36 cellular contexts compared by ENCODE assay signal in the genomic region with DNA sequence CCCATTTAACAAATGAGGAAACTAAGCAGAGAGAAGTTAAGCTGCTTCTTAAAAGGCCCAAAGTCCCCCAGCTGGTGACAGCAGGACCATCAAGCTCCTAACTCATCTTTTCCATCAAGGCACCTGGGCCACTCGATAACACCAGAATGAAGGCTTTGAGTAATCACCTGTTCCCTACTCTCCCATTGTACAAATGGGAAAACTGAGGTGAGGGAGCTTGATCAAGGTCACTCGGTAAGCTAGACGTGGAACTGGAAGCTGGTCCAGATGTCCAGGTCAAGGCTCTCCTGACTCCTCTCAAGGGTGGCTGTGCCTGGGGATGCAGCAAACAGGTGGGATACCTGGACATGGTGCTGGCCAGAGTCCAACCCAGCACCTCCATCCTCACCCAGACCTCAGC.
"Had no signal": no experiment of that assay in that cellular context is flagged by ENCODE, and none has a peak within 500 bp of the region (broad histone marks: within the 10 kb centered on the region; RNA-seq: fewer than 3 reads in every experiment).

No MANE protein-coding gene starts in this region.

- H3K27ac ChIP-seq: brain microvascular endothelial cell, coronary artery, dorsolateral prefrontal cortex, esophagus muscularis mucosa, foreskin keratinocyte, gastrocnemius medialis had no signal

- H3K27me3 ChIP-seq: dorsolateral prefrontal cortex, esophagus muscularis mucosa, gastrocnemius medialis had no signal

- H3K9me3 Mint-ChIP-seq: activated CD4-positive, alpha-beta memory T cell treated with anti-CD3 and anti-CD28 coated beads for 36 hours; activated CD4-positive, alpha-beta T cell treated with anti-CD3 and anti-CD28 coated beads, Interleukin-2, amount 10 ng/mL, durations not matched to agents 24 days and 14 days; activated naive CD4-positive, alpha-beta T cell treated with anti-CD3 and anti-CD28 coated beads for 36 hours; activated naive CD4-positive, alpha-beta T cell treated with anti-CD3 and anti-CD28 coated beads, Interleukin-2, amount 50 U/mL, for 72 hours; activated T-helper 1 cell treated with anti-CD3 and anti-CD28 coated beads, Interleukin-12 subunit alpha, Interleukin-12 subunit beta, Interleukin-2, Interleukin-4 antibody, amounts not matched to agents 30 ng/mL and 10 ng/mL and 1 ng/mL, durations not matched to agents 14 hours and 24 hours and 36 hours; activated T-helper 2 cell treated with anti-CD3 and anti-CD28 coated beads, Interferon-gamma antibody, Interleukin-2, Interleukin-4, amounts not matched to agents 10 μg/mL and 5 μg/mL and 100 μg/mL, durations not matched to agents 14 hours and 24 hours and 36 hours; central memory CD8-positive, alpha-beta T cell; dendritic cell treated with granulocyte-macrophage colony-stimulating factor and Interleukin-4, amounts not matched to agents 40 ng/mL and 50 ng/mL, for 4 days; effector memory CD8-positive, alpha-beta T cell; T-cell; T-helper 2 cell treated with Interferon-gamma antibody and Interleukin-4, amounts not matched to agents 5 μg/mL and 100 μg/mL, for 36 hours had no signal

- ATAC-seq: activated CD4-positive, alpha-beta T cell treated with anti-CD3 and anti-CD28 coated beads for 36 hours; activated CD8-positive, alpha-beta memory T cell treated with anti-CD3 and anti-CD28 coated beads, Interleukin-2, amount 10 ng/mL, durations not matched to agents 7 days and 5 days; activated CD8-positive, alpha-beta T cell treated with anti-CD3 and anti-CD28 coated beads, Interleukin-2, amount 10 ng/mL, durations not matched to agents 7 days and 5 days; activated naive CD4-positive, alpha-beta T cell treated with anti-CD3 and anti-CD28 coated beads, Interleukin-2, amount 50 U/mL, for 72 hours; effector memory CD8-positive, alpha-beta T cell; foreskin keratinocyte; gastrocnemius medialis; T-cell; T-helper 17 cell had no signal

- H3K9me3 ChIP-seq: esophagus muscularis mucosa, gastrocnemius medialis had no signal

- H3K36me3 Mint-ChIP-seq: activated CD4-positive, alpha-beta memory T cell treated with anti-CD3 and anti-CD28 coated beads for 36 hours; activated CD8-positive, alpha-beta memory T cell treated with anti-CD3 and anti-CD28 coated beads, Interleukin-2, amount 10 ng/mL, durations not matched to agents 7 days and 5 days; activated naive CD4-positive, alpha-beta T cell treated with anti-CD3 and anti-CD28 coated beads, Interleukin-2, amount 50 U/mL, for 72 hours; T-cell had no signal

- H3K4me3 Mint-ChIP-seq: activated CD4-positive, alpha-beta memory T cell treated with anti-CD3 and anti-CD28 coated beads for 36 hours; activated CD4-positive, alpha-beta T cell treated with anti-CD3 and anti-CD28 coated beads for 36 hours; activated CD4-positive, alpha-beta T cell treated with anti-CD3 and anti-CD28 coated beads, Interleukin-2, amount 10 ng/mL, durations not matched to agents 24 days and 14 days; activated CD8-positive, alpha-beta memory T cell treated with anti-CD3 and anti-CD28 coated beads, Interleukin-2, amount 10 ng/mL, durations not matched to agents 7 days and 5 days; activated CD8-positive, alpha-beta T cell treated with anti-CD3 and anti-CD28 coated beads, Interleukin-2, amount 10 ng/mL, durations not matched to agents 7 days and 5 days; activated naive CD4-positive, alpha-beta T cell treated with anti-CD3 and anti-CD28 coated beads for 36 hours; activated T-helper 1 cell treated with anti-CD3 and anti-CD28 coated beads, Interleukin-12 subunit alpha, Interleukin-12 subunit beta, Interleukin-2, Interleukin-4 antibody, amounts not matched to agents 30 ng/mL and 10 ng/mL and 1 ng/mL, durations not matched to agents 14 hours and 24 hours and 36 hours; central memory CD8-positive, alpha-beta T cell; dendritic cell treated with granulocyte-macrophage colony-stimulating factor and Interleukin-4, amounts not matched to agents 40 ng/mL and 50 ng/mL, for 4 days; effector memory CD8-positive, alpha-beta T cell; T-cell; T-helper 17 cell; T-helper 2 cell treated with Interferon-gamma antibody and Interleukin-4, amounts not matched to agents 5 μg/mL and 100 μg/mL, for 36 hours had no signal

- H3K36me3 ChIP-seq: brain microvascular endothelial cell, esophagus muscularis mucosa, gastrocnemius medialis had no signal

- H3K4me1 Mint-ChIP-seq: activated CD8-positive, alpha-beta memory T cell treated with anti-CD3 and anti-CD28 coated beads, Interleukin-2, amount 10 ng/mL, durations not matched to agents 7 days and 5 days had no signal

- H3K27ac Mint-ChIP-seq: activated CD4-positive, alpha-beta memory T cell treated with anti-CD3 and anti-CD28 coated beads for 36 hours; activated CD4-positive, alpha-beta T cell treated with anti-CD3 and anti-CD28 coated beads for 36 hours; activated CD4-positive, alpha-beta T cell treated with anti-CD3 and anti-CD28 coated beads, Interleukin-2, amount 10 ng/mL, durations not matched to agents 24 days and 14 days; activated CD8-positive, alpha-beta memory T cell treated with anti-CD3 and anti-CD28 coated beads, Interleukin-2, amount 10 ng/mL, durations not matched to agents 7 days and 5 days; activated CD8-positive, alpha-beta T cell treated with anti-CD3 and anti-CD28 coated beads, Interleukin-2, amount 10 ng/mL, durations not matched to agents 7 days and 5 days; activated naive CD4-positive, alpha-beta T cell treated with anti-CD3 and anti-CD28 coated beads for 36 hours; activated naive CD4-positive, alpha-beta T cell treated with anti-CD3 and anti-CD28 coated beads, Interleukin-2, amount 50 U/mL, for 72 hours; activated T-helper 1 cell treated with anti-CD3 and anti-CD28 coated beads, Interleukin-12 subunit alpha, Interleukin-12 subunit beta, Interleukin-2, Interleukin-4 antibody, amounts not matched to agents 30 ng/mL and 10 ng/mL and 1 ng/mL, durations not matched to agents 14 hours and 24 hours and 36 hours; activated T-helper 2 cell treated with anti-CD3 and anti-CD28 coated beads, Interferon-gamma antibody, Interleukin-2, Interleukin-4, amounts not matched to agents 10 μg/mL and 5 μg/mL and 100 μg/mL, durations not matched to agents 14 hours and 24 hours and 36 hours; dendritic cell treated with granulocyte-macrophage colony-stimulating factor and Interleukin-4, amounts not matched to agents 40 ng/mL and 50 ng/mL, for 4 days; effector memory CD8-positive, alpha-beta T cell; T-cell; T-helper 17 cell; T-helper 2 cell treated with Interferon-gamma antibody and Interleukin-4, amounts not matched to agents 5 μg/mL and 100 μg/mL, for 36 hours had no signal

- FAIRE-seq: astrocyte, bronchial epithelial cell had no signal

- H3K4me3 ChIP-seq: coronary artery, dorsolateral prefrontal cortex, esophagus muscularis mucosa, gastrocnemius medialis had no signal

- H3K27me3 Mint-ChIP-seq: activated CD4-positive, alpha-beta memory T cell treated with anti-CD3 and anti-CD28 coated beads for 36 hours; activated CD4-positive, alpha-beta T cell treated with anti-CD3 and anti-CD28 coated beads for 36 hours; activated CD4-positive, alpha-beta T cell treated with anti-CD3 and anti-CD28 coated beads, Interleukin-2, amount 10 ng/mL, durations not matched to agents 24 days and 14 days; central memory CD8-positive, alpha-beta T cell had no signal

- H3K4me1 ChIP-seq: esophagus muscularis mucosa, foreskin keratinocyte had no signal

- DNase-seq: activated CD4-positive, alpha-beta memory T cell treated with anti-CD3 and anti-CD28 coated beads for 36 hours; activated CD4-positive, alpha-beta T cell treated with anti-CD3 and anti-CD28 coated beads for 36 hours; activated CD4-positive, alpha-beta T cell treated with anti-CD3 and anti-CD28 coated beads, Interleukin-2, amount 10 ng/mL, durations not matched to agents 24 days and 14 days; activated CD4-positive, CD25-positive, alpha-beta regulatory T cell; activated CD4-positive, CD25-positive, alpha-beta regulatory T cell treated with anti-CD3 and anti-CD28 coated beads, Interleukin-2, amount 50 U/mL, for 72 hours; activated CD8-positive, alpha-beta memory T cell treated with anti-CD3 and anti-CD28 coated beads, Interleukin-2, amount 10 ng/mL, durations not matched to agents 7 days and 5 days; activated CD8-positive, alpha-beta memory T cell treated with anti-CD3 and anti-CD28 coated beads, Interleukin-2, amount 50 U/mL, for 4 hours; activated CD8-positive, alpha-beta T cell treated with anti-CD3 and anti-CD28 coated beads, Interleukin-2, amount 10 ng/mL, durations not matched to agents 7 days and 5 days; activated effector memory CD4-positive, alpha-beta T cell treated with anti-CD3 and anti-CD28 coated beads, Interleukin-2, amount 50 U/mL, for 16 hours; activated naive CD4-positive, alpha-beta T cell treated with anti-CD3 and anti-CD28 coated beads for 36 hours; activated T-cell treated with anti-CD3 and anti-CD28 coated beads, Interleukin-2, amount 50 U/mL, for 1 hour; activated T-cell treated with anti-CD3 and anti-CD28 coated beads, Interleukin-2, amount 50 U/mL, for 48 hours; amniotic stem cell; anterior cingulate cortex; brain microvascular endothelial cell; dorsolateral prefrontal cortex; effector CD4-positive, alpha-beta T cell; effector memory CD8-positive, alpha-beta T cell; erythroblast; foreskin keratinocyte; gastrocnemius medialis; glutamatergic neuron; SW 1271; T-cell; T-helper 17 cell; T1000 had no signal
